Comparison of ENCODE assay signal across 15 cellular contexts in genomic region chr4:24589448-24589847, GRCh38. TPM values are rescaled to one million over a fixed set of nuclear protein-coding genes. Genes with fewer than 3 reads are reported as not detected.
DNase-seq lines count a peak whose midpoint lies in the region; ATAC-seq and TF ChIP-seq lines count a peak whose summit lies in the region.
"Had no signal": no experiment of that assay in that cellular context is flagged by ENCODE, and none has a peak within 500 bp of the region (broad histone marks: within the 10 kb centered on the region; RNA-seq: fewer than 3 reads in every experiment).

No MANE protein-coding gene starts in this region.

- H3K79me2 ChIP-seq in H9 (ENCODE audit: insufficient read depth, low read length): 0 out of 2 replicates have a peak, but pooled peaks cover 1% of the 10 kb centered on the region

- peak; percentile 41 for DNase-seq in activated CD8-positive, alpha-beta memory T cell treated with anti-CD3 and anti-CD28 coated beads, Interleukin-2, amount 10 ng/mL, durations not matched to agents 7 days and 5 days
- DNase-seq in activated CD8-positive, alpha-beta memory T cell treated with anti-CD3 and anti-CD28 coated beads, Interleukin-2, amount 50 U/mL, for 4 hours: no peak
- DNase-seq in H9: no peak
- DNase-seq: activated T-cell treated with anti-CD3 and anti-CD28 coated beads, Interleukin-2, amount 50 U/mL, for 24 hours; effector CD8-positive, alpha-beta T cell; KG1; NCI-H2029 treated with DMSO at 0.1 percent for 48 hours; SK-N-SH had no signal

- peaks cover 2% of the 10 kb centered on the region; the same call in 1 of the 2 replicates for H3K4me1 ChIP-seq in H9 (ENCODE audit: insufficient read depth, low read length)

- ATAC-seq in activated CD8-positive, alpha-beta memory T cell treated with anti-CD3 and anti-CD28 coated beads, Interleukin-2, amount 10 ng/mL, durations not matched to agents 7 days and 5 days: peak; percentile 32
- ATAC-seq in GM21447 (IDR thresholded peaks at IDR 0.05; ENCODE audit: unreplicated experiment) (peak; percentile 63), HG03060 (IDR thresholded peaks at IDR 0.05; ENCODE audit: low read depth, unreplicated experiment) (peak; percentile 64), HG03280 (IDR thresholded peaks at IDR 0.05; ENCODE audit: unreplicated experiment) (no peak), GM19035 (IDR thresholded peaks at IDR 0.05; ENCODE audit: unreplicated experiment) (no peak)
- ATAC-seq in activated T-helper 17 cell treated with anti-CD3 and anti-CD28 coated beads, Interleukin-2, amount 50 U/mL, for 72 hours (replicated peaks): peak; percentile 75
- ATAC-seq: A549 had no signal

- H3K4me3 Mint-ChIP-seq in activated CD8-positive, alpha-beta memory T cell treated with anti-CD3 and anti-CD28 coated beads, Interleukin-2, amount 10 ng/mL, durations not matched to agents 7 days and 5 days: no peak overlapping the region
- H3K4me3 Mint-ChIP-seq in activated T-helper 17 cell treated with anti-CD3 and anti-CD28 coated beads, Interleukin-2, amount 50 U/mL, for 72 hours: no peak overlapping the region
- H3K4me3 Mint-ChIP-seq in H9: no peak overlapping the region
- H3K4me3 Mint-ChIP-seq: activated T-cell treated with anti-CD3 and anti-CD28 coated beads, Interleukin-2, amount 50 U/mL, for 24 hours; natural killer cell treated with Interleukin-12 subunit alpha and Interleukin-12 subunit beta and Interleukin-15 and Interleukin-18, amount 100 ng/mL, for 72 hours had no signal

- no peak overlapping the region for H2BK5ac ChIP-seq in H9 (ENCODE audit: insufficient read length, low read length)

- no CpG with 5 or more reads among the region's 2 CpGs for WGBS in H9 (ENCODE audit: extremely low coverage, insufficient read length, low lambda C conversion rate)

- H3K27ac ChIP-seq in H9 (ENCODE audit: insufficient read length, low read depth, low read length): no peak overlapping the region
- H3K27ac ChIP-seq: A549 had no signal

- no peak overlapping the region for H2AFZ ChIP-seq in H9 (ENCODE audit: low read length)

- no peak for TF ChIP-seq CTCF in H9 (conservative IDR thresholded peaks at IDR 0.05)

- peaks cover 8% of the 10 kb centered on the region for H3K9me3 ChIP-seq in H9 (ENCODE audit: control insufficient read depth, low read depth, low read length)
- H3K9me3 ChIP-seq: SK-N-SH had no signal

- peaks cover 3% of the 10 kb centered on the region for H3K9me3 Mint-ChIP-seq in activated CD8-positive, alpha-beta memory T cell treated with anti-CD3 and anti-CD28 coated beads, Interleukin-2, amount 10 ng/mL, durations not matched to agents 7 days and 5 days (ENCODE audit: low read depth)
- peaks cover 8% of the 10 kb centered on the region for H3K9me3 Mint-ChIP-seq in activated T-helper 17 cell treated with anti-CD3 and anti-CD28 coated beads, Interleukin-2, amount 50 U/mL, for 72 hours
- peaks cover 28 to 34% of the 10 kb centered on the region in 2 experiments for H3K9me3 Mint-ChIP-seq in H9
- H3K9me3 Mint-ChIP-seq: natural killer cell treated with Interleukin-12 subunit alpha and Interleukin-12 subunit beta and Interleukin-15 and Interleukin-18, amount 100 ng/mL, for 72 hours had no signal

- CTCF ChIA-PET in activated CD8-positive, alpha-beta memory T cell treated with anti-CD3 and anti-CD28 coated beads, Interleukin-2, amount 10 ng/mL, durations not matched to agents 7 days and 5 days (lab: Charles Lee): no interaction called here

- no peak overlapping the region for H3T11ph ChIP-seq in H9 (ENCODE audit: low read length)

- H2BK120ac ChIP-seq in H9 (ENCODE audit: low read depth, low read length, poor library complexity, severe bottlenecking): no peak overlapping the region

- H3K27ac Mint-ChIP-seq in activated CD8-positive, alpha-beta memory T cell treated with anti-CD3 and anti-CD28 coated beads, Interleukin-2, amount 10 ng/mL, durations not matched to agents 7 days and 5 days: no peak overlapping the region
- no peak overlapping the region for H3K27ac Mint-ChIP-seq in activated T-helper 17 cell treated with anti-CD3 and anti-CD28 coated beads, Interleukin-2, amount 50 U/mL, for 72 hours
- H3K27ac Mint-ChIP-seq in H9: no peak overlapping the region
- H3K27ac Mint-ChIP-seq: activated T-cell treated with anti-CD3 and anti-CD28 coated beads, Interleukin-2, amount 50 U/mL, for 24 hours; natural killer cell treated with Interleukin-12 subunit alpha and Interleukin-12 subunit beta and Interleukin-15 and Interleukin-18, amount 100 ng/mL, for 72 hours had no signal

- no peak overlapping the region for H3K18ac ChIP-seq in H9 (ENCODE audit: insufficient read length, low read depth, low read length)

- H3K9ac ChIP-seq in H9 (ENCODE audit: extremely low read depth, insufficient read length, low read length): no peak overlapping the region
- H3K9ac ChIP-seq: SK-N-SH had no signal

- no peak overlapping the region for H2BK20ac ChIP-seq in H9 (ENCODE audit: low read depth, low read length, poor library complexity, severe bottlenecking)

- H3K14ac ChIP-seq in H9 (ENCODE audit: insufficient read depth, low read length): no peak overlapping the region

- no peaks in the 10 kb centered on the region for H3K23me2 ChIP-seq in H9 (ENCODE audit: insufficient read length, low read depth, low read length, poor library complexity, severe bottlenecking)

- H3K23ac ChIP-seq in H9 (ENCODE audit: insufficient read length, low read depth, low read length): no peak overlapping the region

- no peak overlapping the region for H3K4me2 ChIP-seq in H9 (ENCODE audit: insufficient read depth, insufficient read length, low read length)
- H3K4me2 ChIP-seq: A549, SK-N-SH had no signal

- H4K20me1 ChIP-seq in H9 (ENCODE audit: control insufficient read depth, insufficient read depth, insufficient read length): no peaks in the 10 kb centered on the region

- H3K79me1 ChIP-seq in H9 (ENCODE audit: insufficient read depth, low read depth, low read length, poor library complexity, severe bottlenecking): no peaks in the 10 kb centered on the region

- peaks cover 13% of the 10 kb centered on the region for H3K27me3 Mint-ChIP-seq in activated CD8-positive, alpha-beta memory T cell treated with anti-CD3 and anti-CD28 coated beads, Interleukin-2, amount 10 ng/mL, durations not matched to agents 7 days and 5 days
- H3K27me3 Mint-ChIP-seq in activated T-helper 17 cell treated with anti-CD3 and anti-CD28 coated beads, Interleukin-2, amount 50 U/mL, for 72 hours: peaks cover 13% of the 10 kb centered on the region
- H3K27me3 Mint-ChIP-seq in H9 (ENCODE audit: low read depth): no peaks in the 10 kb centered on the region; the same call in 1 of the 2 replicates

- no peak overlapping the region for H4K91ac ChIP-seq in H9 (ENCODE audit: insufficient read length, low read depth, low read length)

- H4K8ac ChIP-seq in H9 (replicated peaks; ENCODE audit: insufficient read length, low read depth, low read length): no peak overlapping the region

- H3K4me1 Mint-ChIP-seq in activated CD8-positive, alpha-beta memory T cell treated with anti-CD3 and anti-CD28 coated beads, Interleukin-2, amount 10 ng/mL, durations not matched to agents 7 days and 5 days: peaks cover 28% of the 10 kb centered on the region
- no peaks in the 10 kb centered on the region for H3K4me1 Mint-ChIP-seq in activated T-helper 17 cell treated with anti-CD3 and anti-CD28 coated beads, Interleukin-2, amount 50 U/mL, for 72 hours
- peaks cover 0 to 5% of the 10 kb centered on the region in 2 experiments; a peak in 2 of 4 replicates for H3K4me1 Mint-ChIP-seq in H9

- H3K4ac ChIP-seq in H9 (ENCODE audit: low read depth, low read length): no peak overlapping the region

- H2AK5ac ChIP-seq in H9 (ENCODE audit: insufficient read length, low read length): no peak overlapping the region

- H2BK15ac ChIP-seq in H9 (ENCODE audit: low read depth, low read length): no peak overlapping the region; the same call in 1 of the 2 replicates

- peaks cover 14% of the 10 kb centered on the region for H3K36me3 Mint-ChIP-seq in activated CD8-positive, alpha-beta memory T cell treated with anti-CD3 and anti-CD28 coated beads, Interleukin-2, amount 10 ng/mL, durations not matched to agents 7 days and 5 days
- H3K36me3 Mint-ChIP-seq in activated T-helper 17 cell treated with anti-CD3 and anti-CD28 coated beads, Interleukin-2, amount 50 U/mL, for 72 hours (ENCODE audit: low read depth): peaks cover 2% of the 10 kb centered on the region
- H3K36me3 Mint-ChIP-seq in H9 (ENCODE audit: insufficient read depth in 1 of 3, low read depth in 3 of 3): peaks cover 10 to 34% (median 12%) of the 10 kb centered on the region in 3 experiments; a peak in 6 of 7 replicates
- H3K36me3 Mint-ChIP-seq: natural killer cell treated with Interleukin-12 subunit alpha and Interleukin-12 subunit beta and Interleukin-15 and Interleukin-18, amount 100 ng/mL, for 72 hours had no signal

- H3K27me3 ChIP-seq in H9 (ENCODE audit: insufficient read depth, low read length): no peaks in the 10 kb centered on the region

- H4K5ac ChIP-seq in H9 (ENCODE audit: insufficient read length, low read depth, low read length): no peak overlapping the region

- H2BK12ac ChIP-seq in H9 (ENCODE audit: insufficient read length, low read depth, low read length): no peak overlapping the region

- no peak overlapping the region for H3K56ac ChIP-seq in H9 (ENCODE audit: insufficient read length, low read depth, low read length)

RNA-seq across cellular contexts. Expression of gene DHX15, which starts 5.1 kb away (rescaled TPM):
- total RNA-seq in activated CD8-positive, alpha-beta memory T cell treated with anti-CD3 and anti-CD28 coated beads, Interleukin-2, amount 10 ng/mL, durations not matched to agents 7 days and 5 days: 100 to 1,000 TPM; 180 to 196 TPM
- 100 to 1,000 TPM; 190 to 226 TPM for total RNA-seq in activated T-helper 17 cell treated with anti-CD3 and anti-CD28 coated beads, Interleukin-2, amount 50 U/mL, for 72 hours
- total RNA-seq in H9 (2021): 286 and 287 TPM in 2 replicates

Comparison
In these comparisons a context has a peak if more than half of its experiments do, and no peak if none do; other contexts are left out.
1. ATAC-seq: peak in activated CD8-positive, alpha-beta memory T cell treated with anti-CD3 and anti-CD28 coated beads, Interleukin-2, amount 10 ng/mL, durations not matched to agents 7 days and 5 days (single experiment), GM21447 (single experiment), HG03060 (single experiment) and activated T-helper 17 cell treated with anti-CD3 and anti-CD28 coated beads, Interleukin-2, amount 50 U/mL, for 72 hours (single experiment); none in HG03280 (single experiment) and GM19035 (single experiment).